Comparison of ENCODE assay signal across 1 cellular context in genomic region chr22:44888491-44888941, GRCh38.
TF ChIP-seq lines count a peak whose summit lies in the region.

No MANE protein-coding gene starts in this region.

TF ChIP-seq in HepG2, 621 proteins besides CTCF, POLR2A, EP300 and RAD21:
- TF ChIP-seq MNT (IDR thresholded peaks at IDR 0.05) (peak; percentile 30; the same call in 1 of the 2 replicates), PPARG (CRISPR knock-in tag; conservative IDR thresholded peaks at IDR 0.05) (no peak)
